In the genomic region with DNA sequence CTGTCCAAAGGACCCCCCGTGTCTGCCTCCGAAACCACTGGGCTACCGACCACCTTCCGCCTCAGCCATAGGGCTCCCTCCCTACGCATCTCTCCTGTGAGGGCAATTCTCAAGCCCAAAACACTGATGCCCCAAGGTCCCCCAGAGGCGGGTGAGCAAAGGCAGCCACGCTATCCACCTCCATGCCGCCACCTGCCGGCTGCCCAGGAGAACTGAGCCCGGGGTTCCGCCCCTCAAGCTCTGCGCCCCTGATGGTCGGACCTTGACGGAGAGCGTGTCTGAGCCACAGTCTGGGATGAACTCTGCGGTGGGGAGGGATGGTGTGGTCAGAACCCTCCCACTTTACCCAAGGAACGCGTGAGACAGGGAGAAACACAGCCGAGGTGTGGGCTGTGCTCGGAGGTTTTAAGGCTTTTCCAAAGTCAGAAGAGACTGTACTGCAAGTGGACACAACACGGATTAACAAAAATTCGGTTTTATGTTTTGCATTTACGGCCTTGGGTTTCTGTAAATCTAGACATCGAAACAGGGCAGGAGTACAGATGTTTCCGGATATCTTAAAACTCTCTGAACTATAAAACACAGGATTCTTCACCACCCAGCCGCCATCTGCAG, we compare ENCODE assay signal across 9 cellular contexts.
A peak's percentile ranks its signal among the peaks of the same experiment; 100 is the strongest.
DNase-seq lines count a peak whose midpoint lies in the region; TF ChIP-seq lines count a peak whose summit lies in the region.
"Had no signal": no experiment of that assay in that cellular context is flagged by ENCODE, and none has a peak within 500 bp of the region (broad histone marks: within the 10 kb centered on the region; RNA-seq: fewer than 3 reads in every experiment).

No MANE protein-coding gene starts in this region.

- no peak overlapping the region for H3K4me3 ChIP-seq in neural cell (ENCODE audit: low read length)
- H3K4me3 ChIP-seq in colonic mucosa: no peak overlapping the region

- H3K9me3 ChIP-seq in neural cell (ENCODE audit: low read length) (no peaks in the 10 kb centered on the region), colonic mucosa (no peaks in the 10 kb centered on the region)

- no peaks in the 10 kb centered on the region for H4K20me1 ChIP-seq in neural cell (ENCODE audit: insufficient read depth)

- TF ChIP-seq EP300 in neural cell (conservative IDR thresholded peaks at IDR 0.05; ENCODE audit: poor library complexity, severe bottlenecking): no peak

- H3K27ac ChIP-seq in neural cell (ENCODE audit: low read length) (no peak overlapping the region), colonic mucosa (no peak overlapping the region)

- no peak overlapping the region for H3K4me2 ChIP-seq in neural cell (ENCODE audit: low read length)

- no peaks in the 10 kb centered on the region for H3F3A ChIP-seq in neural cell (ENCODE audit: insufficient read depth, low read length, poor library complexity, severe bottlenecking)

- H3K27me3 ChIP-seq in neural cell (ENCODE audit: insufficient read depth, low read depth, low read length): no peaks in the 10 kb centered on the region
- H3K27me3 ChIP-seq in colonic mucosa: no peaks in the 10 kb centered on the region

- TF ChIP-seq RAD21 in neural cell (conservative IDR thresholded peaks at IDR 0.05): no peak

- H3K9me2 ChIP-seq in neural cell (ENCODE audit: insufficient read depth, low read length): no peaks in the 10 kb centered on the region

- H3K36me3 ChIP-seq in neural cell (ENCODE audit: insufficient read depth, low read length) (no peaks in the 10 kb centered on the region), colonic mucosa (peaks cover 6% of the 10 kb centered on the region)

- no peaks in the 10 kb centered on the region for H3K4me1 ChIP-seq in colonic mucosa

- H3K9ac ChIP-seq in neural cell (ENCODE audit: low read length) (no peak overlapping the region), colonic mucosa (ENCODE audit: low read depth in 2 of 2, low read length in 2 of 2) (no peak overlapping the region)

- DNase-seq in ELR (ENCODE audit: low read depth) (peak; percentile 27), dermis blood vessel endothelial cell (peak; percentile 15), colonic mucosa (no peak), NCI-H774 (lab: John Stamatoyannopoulos, UW) (no peak), NCI-H2171 treated with DMSO at 0.1 percent for 48 hours (lab: John Stamatoyannopoulos, UW) (no peak), DMS79 treated with DMSO at 0.1 percent for 48 hours (lab: John Stamatoyannopoulos, UW) (no peak)
- DNase-seq: activated naive CD4-positive, alpha-beta T cell treated with anti-CD3 and anti-CD28 coated beads, Interleukin-2, amount 10 ng/mL, durations not matched to agents 7 days and 5 days had no signal

- TF ChIP-seq CTCF in LNCAP (IDR thresholded peaks at IDR 0.05) (peak; percentile 98), neural cell (IDR thresholded peaks at IDR 0.05; ENCODE audit: poor library complexity, severe bottlenecking) (peak; percentile 24), colonic mucosa (IDR thresholded peaks at IDR 0.05) (no peak)

- no peak overlapping the region for H2AFZ ChIP-seq in neural cell (ENCODE audit: low read depth, low read length)

- intact Hi-C loops in colonic mucosa (cut with DNase I): no loop called here

- H3K79me2 ChIP-seq in neural cell (replicated peaks; ENCODE audit: insufficient read depth, low read length): peaks cover 6% of the 10 kb centered on the region

TF ChIP-seq in neural cell, 6 proteins besides CTCF, POLR2A, EP300 and RAD21:
- TF ChIP-seq POLR2AphosphoS5 (IDR thresholded peaks at IDR 0.05) (no peak), MXI1 (conservative IDR thresholded peaks at IDR 0.05; ENCODE audit: poor library complexity, severe bottlenecking) (no peak), EZH2 (IDR thresholded peaks at IDR 0.05; ENCODE audit: borderline replicate concordance, insufficient read depth, low read length, poor library complexity, severe bottlenecking) (no peak), REST (IDR thresholded peaks at IDR 0.05; ENCODE audit: borderline replicate concordance) (no peak), TAF1 (IDR thresholded peaks at IDR 0.05; ENCODE audit: low read depth) (no peak), SMC3 (conservative IDR thresholded peaks at IDR 0.05; ENCODE audit: poor library complexity) (no peak)

Comparison
In these comparisons a context has a peak if more than half of its experiments do, and no peak if none do; other contexts are left out.
1. DNase-seq: peak in ELR (single experiment) and dermis blood vessel endothelial cell (single experiment); none in colonic mucosa (single experiment), NCI-H774 (single experiment), NCI-H2171 treated with DMSO at 0.1 percent for 48 hours (single experiment) and DMS79 treated with DMSO at 0.1 percent for 48 hours (single experiment).